1 cellular context compared by ENCODE assay signal in the genomic region with DNA sequence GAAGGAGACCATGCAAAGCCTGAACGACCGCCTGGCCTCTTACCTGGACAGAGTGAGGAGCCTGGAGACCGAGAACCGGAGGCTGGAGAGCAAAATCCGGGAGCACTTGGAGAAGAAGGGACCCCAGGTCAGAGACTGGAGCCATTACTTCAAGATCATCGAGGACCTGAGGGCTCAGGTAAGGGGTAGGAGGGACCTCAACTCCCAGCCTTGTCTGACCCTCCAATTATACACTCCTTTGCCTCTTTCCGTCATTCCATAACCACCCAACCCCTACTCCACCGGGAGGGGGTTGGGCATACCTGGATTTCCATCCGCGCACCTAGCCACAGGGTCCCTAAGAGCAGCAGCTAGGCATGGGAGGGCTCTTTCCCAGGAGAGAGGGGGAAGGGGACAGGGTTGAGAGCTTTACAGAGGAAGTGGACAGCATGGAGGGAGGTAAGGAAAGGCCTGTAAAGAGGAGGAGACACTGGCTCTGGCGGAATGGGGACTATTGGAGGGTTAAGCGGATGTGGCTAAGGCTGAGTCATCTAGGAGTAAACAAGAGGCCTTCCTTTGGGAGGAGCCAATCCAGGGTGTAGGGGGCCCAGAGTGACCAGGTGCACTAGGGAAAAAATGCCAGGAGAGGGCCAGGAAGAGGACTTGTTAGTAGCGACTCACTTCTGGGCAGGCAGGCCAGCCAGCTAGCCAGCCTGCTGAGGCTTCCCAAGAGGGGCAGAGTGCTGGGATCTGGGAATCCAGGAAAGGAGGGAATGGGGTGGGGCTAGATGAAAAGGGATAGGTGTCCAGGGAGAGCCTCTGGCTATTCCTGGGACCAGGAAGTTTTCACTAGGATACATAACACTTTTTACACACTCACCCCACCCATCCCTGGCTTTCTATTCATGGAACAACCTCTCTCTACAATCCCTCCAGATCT.
TF ChIP-seq lines count a peak whose summit lies in the region.

No MANE protein-coding gene starts in this region.

TF ChIP-seq in liver, 16 proteins besides CTCF, POLR2A, EP300 and RAD21 (continued from another document):
- TF ChIP-seq EGR1 (IDR thresholded peaks at IDR 0.05; ENCODE audit: low read depth in 2 of 2) (no peak), FOXA1 (IDR thresholded peaks at IDR 0.05) (peak; percentile 62)
